In genomic region chr9:8649807-8650206, GRCh38 we compare ENCODE assay signal across 13 cellular contexts.
DNase-seq lines count a peak whose midpoint lies in the region; ATAC-seq and TF ChIP-seq lines count a peak whose summit lies in the region.
"Had no signal": no experiment of that assay in that cellular context is flagged by ENCODE, and none has a peak within 500 bp of the region (broad histone marks: within the 10 kb centered on the region; RNA-seq: fewer than 3 reads in every experiment).

No MANE protein-coding gene starts in this region.

- BruUV-seq in OCI-LY7 (replicated peaks; lab: Mats Ljungman, UMichigan), result no TSS peak

- POLR2A ChIA-PET in OCI-LY7 (lab: Charles Lee), result interaction anchor here (0.6 kb wide), 1 partner anchor 156 kb away, joined by 3 read pairs; no protein-coding TSS in a partner anchor

- intact Hi-C loops in Right ventricle myocardium inferior (cut with DNase I) (no loop called here), aorta (cut with DNase I) (loop anchor here in 1 of 2 donors (10.0 kb wide), 1 partner anchor 65 kb away; no protein-coding TSS in a partner anchor), OCI-LY7 (cut with micrococcal nuclease; ENCODE audit: unreplicated experiment) (no loop called here)

- DNase-seq in Right ventricle myocardium inferior (ENCODE audit: missing footprints) (no peak), right atrium auricular region (ENCODE audit: low spot score) (no peak), OCI-M1 (lab: John Stamatoyannopoulos, UW) (peak; percentile 88), aorta (no peak), OCI-LY7 (ENCODE audit: low spot score) (no peak)
- DNase-seq: 8988T; Caco-2; CD4-positive, alpha-beta T cell; H9; IMR-90 had no signal

- ATAC-seq in Right ventricle myocardium inferior (peak; percentile 39), aorta (ENCODE audit: low FRiP score) (peak; percentile 75), GM19463 (IDR thresholded peaks at IDR 0.05; ENCODE audit: unreplicated experiment) (no peak)

- H3K27ac ChIP-seq in right atrium auricular region, result no peak overlapping the region
- H3K27ac ChIP-seq in BLaER1 treated with 17β-estradiol and CSF1 and Interleukin-3, amounts not matched to agents 10 nM and 100 nM, result no peak overlapping the region
- no peak overlapping the region for H3K27ac ChIP-seq in aorta (ENCODE audit: low read depth in 1 of 2, low read length in 2 of 2)
- H3K27ac ChIP-seq in OCI-LY7 (ENCODE audit: low read depth, low read length, poor library complexity, severe bottlenecking), result no peak overlapping the region
- H3K27ac ChIP-seq: C4-2B had no signal

- no peaks in the 10 kb centered on the region for H3K79me2 ChIP-seq in OCI-LY7 (ENCODE audit: insufficient read depth, low read depth, low read length)

- H3K4me1 ChIP-seq in right atrium auricular region (no peaks in the 10 kb centered on the region), aorta (ENCODE audit: control insufficient read depth in 1 of 2, insufficient read depth in 2 of 2, low read length in 2 of 2) (peaks cover 3% of the 10 kb centered on the region in 2 donors), OCI-LY7 (ENCODE audit: insufficient read depth, low read length, poor library complexity, severe bottlenecking) (no peaks in the 10 kb centered on the region)
- peaks cover 16 to 38% (median 28%) of the 10 kb centered on the region in 10 experiments for H3K4me1 ChIP-seq in BLaER1 treated with 17β-estradiol and CSF1 and Interleukin-3, amounts not matched to agents 10 nM and 100 nM
- H3K4me1 ChIP-seq: Caco-2 had no signal

- H3K4me3 ChIP-seq in right atrium auricular region (no peak overlapping the region), aorta (ENCODE audit: low read length in 2 of 2) (no peak overlapping the region), OCI-LY7 (ENCODE audit: low read depth, low read length, poor library complexity, severe bottlenecking) (no peak overlapping the region)
- H3K4me3 ChIP-seq in BLaER1 treated with 17β-estradiol and CSF1 and Interleukin-3, amounts not matched to agents 10 nM and 100 nM, result no peak overlapping the region

- no peak for TF ChIP-seq CTCF in right atrium auricular region (IDR thresholded peaks at IDR 0.05)
- no peak for TF ChIP-seq CTCF in OCI-LY7 (conservative IDR thresholded peaks at IDR 0.05; ENCODE audit: low read length)

- no peak overlapping the region for H2AFZ ChIP-seq in OCI-LY7 (ENCODE audit: low read length)

- H3K27me3 ChIP-seq in right atrium auricular region, result no peaks in the 10 kb centered on the region
- peaks cover 0 to 79% (median 0%) of the 10 kb centered on the region in 11 experiments; a peak in 8 of 22 replicates for H3K27me3 ChIP-seq in BLaER1 treated with 17β-estradiol and CSF1 and Interleukin-3, amounts not matched to agents 10 nM and 100 nM
- H3K27me3 ChIP-seq in aorta (ENCODE audit: control insufficient read depth in 1 of 2, insufficient read depth in 2 of 2, low read length in 1 of 2), result no peaks in the 10 kb centered on the region

- H3K9me2 ChIP-seq in OCI-LY7 (ENCODE audit: insufficient read depth, low read length), result no peaks in the 10 kb centered on the region

- peaks cover 0 to 7% (median 0%) of the 10 kb centered on the region in 11 experiments; a peak in 3 of 22 replicates for H4K20me1 ChIP-seq in BLaER1 treated with 17β-estradiol and CSF1 and Interleukin-3, amounts not matched to agents 10 nM and 100 nM
- no peaks in the 10 kb centered on the region for H4K20me1 ChIP-seq in OCI-LY7 (ENCODE audit: insufficient read depth, low read length)

- WGBS in aorta, 2 donors, result 45 to 54% methylated on average over 4 of the region's 4 CpGs

- H3K9me3 ChIP-seq in right atrium auricular region (no peaks in the 10 kb centered on the region), aorta (ENCODE audit: control insufficient read depth, low read length) (no peaks in the 10 kb centered on the region), OCI-LY7 (ENCODE audit: low read length) (no peaks in the 10 kb centered on the region)
- peaks cover 0 to 1% (median 0%) of the 10 kb centered on the region in 11 experiments; a peak in 5 of 22 replicates for H3K9me3 ChIP-seq in BLaER1 treated with 17β-estradiol and CSF1 and Interleukin-3, amounts not matched to agents 10 nM and 100 nM (replicated peaks in 1 of 11)
- H3K9me3 ChIP-seq: Caco-2 had no signal

- H3K4me2 ChIP-seq in BLaER1 treated with 17β-estradiol and CSF1 and Interleukin-3, amounts not matched to agents 10 nM and 100 nM, result peak overlapping the region in 9 of 11 experiments; percentile 29 to 37 (median 32); a peak in 12 of 22 replicates
- no peak overlapping the region for H3K4me2 ChIP-seq in OCI-LY7 (ENCODE audit: low read length)

- H3K9ac ChIP-seq in BLaER1 treated with 17β-estradiol and CSF1 and Interleukin-3, amounts not matched to agents 10 nM and 100 nM, result no peak overlapping the region

- H3K36me3 ChIP-seq in right atrium auricular region, result no peaks in the 10 kb centered on the region
- H3K36me3 ChIP-seq in BLaER1 treated with 17β-estradiol and CSF1 and Interleukin-3, amounts not matched to agents 10 nM and 100 nM, result no peaks in the 10 kb centered on the region
- no peaks in the 10 kb centered on the region for H3K36me3 ChIP-seq in aorta (ENCODE audit: control insufficient read depth in 1 of 2, insufficient read depth in 2 of 2, low read length in 1 of 2)
- no peaks in the 10 kb centered on the region for H3K36me3 ChIP-seq in OCI-LY7 (ENCODE audit: insufficient read depth, low read length)

- CTCF ChIA-PET in OCI-LY7 (lab: Charles Lee; ENCODE audit: unreplicated experiment), result no interaction called here
